In the genomic region with DNA sequence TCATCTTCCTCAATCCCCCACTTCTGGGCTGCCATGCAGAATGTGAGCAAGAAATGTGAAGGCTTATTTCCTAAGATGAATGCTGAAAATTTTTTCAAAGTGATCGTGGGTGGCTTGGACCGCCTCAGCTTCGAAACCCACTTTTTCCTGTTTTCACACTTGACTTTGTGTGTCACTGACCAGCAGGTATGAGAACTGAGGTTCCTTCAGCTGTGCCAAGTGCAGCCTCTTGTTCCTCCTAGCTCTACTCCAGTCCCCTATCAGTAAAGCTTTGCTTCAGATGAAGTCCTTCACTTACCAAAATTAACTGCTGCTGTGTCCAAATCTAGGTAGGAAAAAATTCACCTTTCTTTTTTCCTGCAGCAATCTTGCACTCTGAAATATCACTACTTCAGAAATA, we compare ENCODE assay signal across 10 cellular contexts.
"Had no signal": no experiment of that assay in that cellular context is flagged by ENCODE, and none has a peak within 500 bp of the region (broad histone marks: within the 10 kb centered on the region; RNA-seq: fewer than 3 reads in every experiment).

No MANE protein-coding gene starts in this region.

- H3K36me3 Mint-ChIP-seq: IgD-negative memory B cell had no signal

- H3K9me3 Mint-ChIP-seq: H9 had no signal

- H3K4me2 ChIP-seq: KMS-11 had no signal

- H3K27ac ChIP-seq: HL-60, KMS-11 had no signal

- ATAC-seq: HepG2 had no signal

- H3K27me3 Mint-ChIP-seq: IgD-negative memory B cell had no signal

- H3K27ac Mint-ChIP-seq: H9, IgD-negative memory B cell had no signal

- H3K4me3 Mint-ChIP-seq: H9, IgD-negative memory B cell had no signal

- FAIRE-seq: H54, HepG2 had no signal

- H3K9ac ChIP-seq: KMS-11 had no signal

- H3K4me1 Mint-ChIP-seq: IgD-negative memory B cell had no signal

- DNase-seq: GOT3, H9, HCEC 1CT, Karpas-422, KBM-7 had no signal
